ENCODE assay signal across 12 cellular contexts in the genomic region with DNA sequence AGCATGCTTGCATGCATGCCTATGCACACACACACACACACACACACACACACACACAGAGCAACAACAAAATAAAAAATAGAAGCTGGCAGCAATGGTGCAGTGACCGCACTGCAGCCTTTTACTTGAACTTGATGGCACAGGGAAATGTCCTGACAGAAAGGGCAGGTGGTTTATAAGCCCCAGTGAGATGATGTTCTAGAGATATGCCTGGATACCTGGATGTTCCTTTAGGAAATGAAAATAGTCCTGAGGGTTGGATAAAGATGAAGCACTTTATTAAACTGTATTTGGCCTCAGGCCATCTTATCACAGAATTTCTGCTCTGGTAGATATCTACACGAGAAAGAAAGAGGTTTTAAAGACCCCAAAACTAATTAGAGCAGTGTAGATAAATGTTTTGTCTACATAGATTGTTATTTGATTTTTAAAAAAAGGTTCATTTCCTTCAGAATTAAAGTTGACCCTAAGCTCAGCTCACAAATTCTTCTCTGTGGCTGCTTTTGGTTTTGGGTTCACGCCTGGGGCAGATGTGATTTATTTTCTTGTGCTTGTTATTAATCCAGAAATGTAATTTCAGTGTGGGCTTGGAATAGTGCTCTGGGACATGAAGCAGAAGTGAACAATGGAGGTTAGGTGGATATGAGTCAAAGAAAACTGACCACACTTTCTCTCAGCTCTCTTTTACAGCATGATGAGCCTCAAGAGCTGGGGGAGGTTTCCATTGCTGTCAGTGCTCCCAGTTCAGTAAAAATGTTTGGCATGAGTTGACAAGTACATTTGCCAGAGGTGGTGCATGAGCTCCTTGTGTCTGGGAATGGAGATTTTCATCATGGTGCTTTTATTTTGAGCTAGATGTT. TPM values are rescaled to one million over a fixed set of nuclear protein-coding genes. Genes with fewer than 3 reads are reported as not detected.
DNase-seq lines count a peak whose midpoint lies in the region; ATAC-seq, FAIRE-seq and TF ChIP-seq lines count a peak whose summit lies in the region.
"Had no signal": no experiment of that assay in that cellular context is flagged by ENCODE, and none has a peak within 500 bp of the region (broad histone marks: within the 10 kb centered on the region; RNA-seq: fewer than 3 reads in every experiment).

No MANE protein-coding gene starts in this region.

- no peaks in the 10 kb centered on the region for H3K36me3 Mint-ChIP-seq in stimulated activated effector memory CD8-positive, alpha-beta T cell treated with anti-CD3 and anti-CD28 coated beads, Interleukin-12 subunit alpha, Interleukin-12 subunit beta, amount 100 ng/mL, for 72 hours

- CTCF ChIA-PET in SK-N-SH (lab: Yijun Ruan, JAX): interaction anchor here (0.6 to 1.9 kb wide), 4 partner anchors 11 to 95 kb away, joined by 3 to 9 read pairs (median 4); no protein-coding TSS in a partner anchor

- peaks cover 4% of the 10 kb centered on the region for H3K4me1 Mint-ChIP-seq in stimulated activated effector memory CD8-positive, alpha-beta T cell treated with anti-CD3 and anti-CD28 coated beads, Interleukin-12 subunit alpha, Interleukin-12 subunit beta, amount 100 ng/mL, for 72 hours

- H3K27ac ChIP-seq in SK-N-SH (ENCODE audit: low read depth in 2 of 2, low read length in 1 of 2) (peak overlapping the region; percentile 21 to 55), small intestine (ENCODE audit: low read depth in 1 of 2, low read length in 1 of 2) (no peak overlapping the region)
- H3K27ac ChIP-seq: colonic mucosa, psoas muscle had no signal

- no peaks in the 10 kb centered on the region for H3K79me2 ChIP-seq in SK-N-SH (ENCODE audit: insufficient read depth)

- no peaks in the 10 kb centered on the region for H3K27me3 ChIP-seq in SK-N-SH (ENCODE audit: insufficient read depth)
- H3K27me3 ChIP-seq in small intestine (ENCODE audit: control insufficient read depth in 2 of 2, insufficient read depth in 2 of 2, low read length in 2 of 2): peaks cover 0 to 3% of the 10 kb centered on the region in 2 donors
- H3K27me3 ChIP-seq: colonic mucosa had no signal

- POLR2A ChIA-PET in SK-N-SH (lab: Yijun Ruan, JAX): no interaction called here

- peak overlapping the region; percentile 15; the same call in 1 of the 2 replicates for H3K4me2 ChIP-seq in SK-N-SH

- H3K4me3 ChIP-seq in SK-N-SH (ENCODE audit: low read depth in 2 of 2, low read length in 1 of 2) (no peak overlapping the region), fibroblast of pulmonary artery (replicated peaks; ENCODE audit: low read depth, low read length) (no peak overlapping the region), small intestine (ENCODE audit: low read depth in 1 of 2, low read length in 2 of 2) (no peak overlapping the region)
- H3K4me3 ChIP-seq: colonic mucosa, psoas muscle had no signal

- 56% methylated on average over 3 of the region's 3 CpGs for WGBS in SK-N-SH (ENCODE audit: low lambda C conversion rate)
- 63 to 67% (median 64%) methylated on average over 3 of the region's 3 CpGs for WGBS in small intestine, 3 donors

- TF ChIP-seq CTCF in SK-N-SH (IDR thresholded peaks at IDR 0.05): no peak
- no peak for TF ChIP-seq CTCF in fibroblast of pulmonary artery (IDR thresholded peaks at IDR 0.05; ENCODE audit: low read length, missing control alignments)

- TF ChIP-seq POLR2A in H54 (IDR thresholded peaks at IDR 0.05; ENCODE audit: low read depth, low read length): no peak

- peak; percentile 70 for ATAC-seq in stimulated activated effector memory CD8-positive, alpha-beta T cell treated with anti-CD3 and anti-CD28 coated beads, Interleukin-12 subunit alpha, Interleukin-12 subunit beta, amount 100 ng/mL, for 72 hours
- ATAC-seq: psoas muscle had no signal

- H3K9me3 ChIP-seq in SK-N-SH (no peaks in the 10 kb centered on the region), small intestine (ENCODE audit: control insufficient read depth, low read depth) (no peaks in the 10 kb centered on the region)
- H3K9me3 ChIP-seq: colonic mucosa, psoas muscle had no signal

- H3K36me3 ChIP-seq in SK-N-SH (replicated peaks in 1 of 2; ENCODE audit: control insufficient read depth in 1 of 2, insufficient read depth in 2 of 2, low read length in 1 of 2) (no peaks in the 10 kb centered on the region), small intestine (ENCODE audit: control insufficient read depth in 2 of 2, insufficient read depth in 2 of 2, low read length in 2 of 2) (no peaks in the 10 kb centered on the region)
- H3K36me3 ChIP-seq: colonic mucosa had no signal

- H3K4me1 ChIP-seq in SK-N-SH (ENCODE audit: control insufficient read depth in 1 of 2, insufficient read depth in 2 of 2, low read depth in 1 of 2, low read length in 1 of 2) (peaks cover 10 to 27% of the 10 kb centered on the region in 2 experiments; a peak in 2 of 4 replicates), small intestine (ENCODE audit: control insufficient read depth in 2 of 2, insufficient read depth in 1 of 2, low read depth in 1 of 2, low read length in 1 of 2) (no peaks in the 10 kb centered on the region)
- H3K4me1 ChIP-seq: colonic mucosa, psoas muscle had no signal

- H3K27ac Mint-ChIP-seq in stimulated activated effector memory CD8-positive, alpha-beta T cell treated with anti-CD3 and anti-CD28 coated beads, Interleukin-12 subunit alpha, Interleukin-12 subunit beta, amount 100 ng/mL, for 72 hours: no peak overlapping the region

- H3K9me3 Mint-ChIP-seq in stimulated activated effector memory CD8-positive, alpha-beta T cell treated with anti-CD3 and anti-CD28 coated beads, Interleukin-12 subunit alpha, Interleukin-12 subunit beta, amount 100 ng/mL, for 72 hours: no peaks in the 10 kb centered on the region

- TF ChIP-seq RAD21 in SK-N-SH (IDR thresholded peaks at IDR 0.05; ENCODE audit: low read length): no peak

- no peaks in the 10 kb centered on the region for H4K20me1 ChIP-seq in SK-N-SH (ENCODE audit: insufficient read depth)

- DNase-seq in H54 (ENCODE audit: insufficient read length, low spot score) (no peak), SK-N-SH (no peak), fibroblast of pulmonary artery (ENCODE audit: low read depth) (peak; percentile 90), iPS-NIHi11 (ENCODE audit: low spot score) (no peak), small intestine (no peak), AG08396 (ENCODE audit: low spot score) (no peak)
- DNase-seq in stimulated activated effector memory CD8-positive, alpha-beta T cell treated with anti-CD3 and anti-CD28 coated beads, Interleukin-12 subunit alpha, Interleukin-12 subunit beta, amount 100 ng/mL, for 72 hours (ENCODE audit: low spot score in 2 of 2): no peak
- DNase-seq: colonic mucosa, NCI-H345, psoas muscle had no signal

- H3K4me3 Mint-ChIP-seq in stimulated activated effector memory CD8-positive, alpha-beta T cell treated with anti-CD3 and anti-CD28 coated beads, Interleukin-12 subunit alpha, Interleukin-12 subunit beta, amount 100 ng/mL, for 72 hours: no peak overlapping the region

- no peaks in the 10 kb centered on the region for H3K9me2 ChIP-seq in SK-N-SH

- peak in 1 of 2 experiments; percentile 24; a peak in 1 of 4 replicates for TF ChIP-seq EP300 in SK-N-SH (IDR thresholded peaks at IDR 0.05; ENCODE audit: borderline replicate concordance in 1 of 2, low read depth in 1 of 2, low read length in 1 of 2)

- no peak overlapping the region for H2AFZ ChIP-seq in SK-N-SH (ENCODE audit: low read depth)

- FAIRE-seq in H54 (lab: Jason Lieb, UNC) (peak; percentile 85), small intestine (lab: Jason Lieb, UNC) (no peak)
- FAIRE-seq: GM19239, HepG2 had no signal

- H3K9ac ChIP-seq in SK-N-SH: no peak overlapping the region

- peaks cover 7% of the 10 kb centered on the region for H3F3A ChIP-seq in SK-N-SH (replicated peaks; ENCODE audit: insufficient read depth)

TF ChIP-seq in SK-N-SH, 30 proteins besides CTCF, POLR2A, EP300 and RAD21:
- TF ChIP-seq GATA2 (CRISPR knock-in tag; IDR thresholded peaks at IDR 0.05): peak; percentile 13; the same call in 1 of the 2 replicates
- TF ChIP-seq YY1 (IDR thresholded peaks at IDR 0.05; ENCODE audit: low read depth): 0 out of 2 replicates have a peak, but pooled peaks have one; percentile 25
- no peak for TF ChIP-seq TAF1 (IDR thresholded peaks at IDR 0.05; ENCODE audit: borderline replicate concordance, low read depth, low read length)
- TF ChIP-seq, protein P1, sequence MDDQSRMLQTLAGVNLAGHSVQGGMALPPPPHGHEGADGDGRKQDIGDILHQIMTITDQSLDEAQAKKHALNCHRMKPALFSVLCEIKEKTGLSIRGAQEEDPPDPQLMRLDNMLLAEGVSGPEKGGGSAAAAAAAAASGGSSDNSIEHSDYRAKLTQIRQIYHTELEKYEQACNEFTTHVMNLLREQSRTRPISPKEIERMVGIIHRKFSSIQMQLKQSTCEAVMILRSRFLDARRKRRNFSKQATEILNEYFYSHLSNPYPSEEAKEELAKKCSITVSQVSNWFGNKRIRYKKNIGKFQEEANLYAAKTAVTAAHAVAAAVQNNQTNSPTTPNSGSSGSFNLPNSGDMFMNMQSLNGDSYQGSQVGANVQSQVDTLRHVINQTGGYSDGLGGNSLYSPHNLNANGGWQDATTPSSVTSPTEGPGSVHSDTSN (IDR thresholded peaks at IDR 0.05): peak; percentile 55
- TF ChIP-seq TCF12 (IDR thresholded peaks at IDR 0.05): peak; percentile 53; the same call in 1 of the 2 replicates
- no peak for TF ChIP-seq NRF1 (IDR thresholded peaks at IDR 0.05; ENCODE audit: low read depth, low read length)
- TF ChIP-seq SIN3A (IDR thresholded peaks at IDR 0.05; ENCODE audit: borderline replicate concordance, low read depth, low read length): 0 out of 2 replicates have a peak, but pooled peaks have one; percentile 39
- TF ChIP-seq, protein P2, sequence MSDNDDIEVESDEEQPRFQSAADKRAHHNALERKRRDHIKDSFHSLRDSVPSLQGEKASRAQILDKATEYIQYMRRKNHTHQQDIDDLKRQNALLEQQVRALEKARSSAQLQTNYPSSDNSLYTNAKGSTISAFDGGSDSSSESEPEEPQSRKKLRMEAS (IDR thresholded peaks at IDR 0.05; ENCODE audit: low read depth): 0 out of 2 replicates have a peak, but pooled peaks have one; percentile 23
- TF ChIP-seq NFIC (IDR thresholded peaks at IDR 0.05; ENCODE audit: borderline replicate concordance): peak; percentile 13; the same call in 1 of the 2 replicates

RNA-seq across cellular contexts. Expression of a gene that starts 22.9 kb away (rescaled TPM):
- polyA plus RNA-seq in SK-N-SH (2012; rRNA removed) (not detected in 2 replicates), small intestine (not detected)
- polyA plus RNA-seq in SK-N-SH (2012; cell fraction: cytosol; rRNA removed): not detected in 2 replicates
- not detected in 2 replicates for polyA plus RNA-seq in SK-N-SH (2012; cell fraction: nucleus; rRNA removed)
- polyA plus RNA-seq: HepG2, psoas muscle had no signal

Comparison
In these comparisons a context has a peak if more than half of its experiments do, and no peak if none do; other contexts are left out.
1. H3K27ac ChIP-seq: peak in SK-N-SH (2 of 2); none in small intestine (0 of 2).